ENCODE assay signal across 1 cellular context in the genomic region with DNA sequence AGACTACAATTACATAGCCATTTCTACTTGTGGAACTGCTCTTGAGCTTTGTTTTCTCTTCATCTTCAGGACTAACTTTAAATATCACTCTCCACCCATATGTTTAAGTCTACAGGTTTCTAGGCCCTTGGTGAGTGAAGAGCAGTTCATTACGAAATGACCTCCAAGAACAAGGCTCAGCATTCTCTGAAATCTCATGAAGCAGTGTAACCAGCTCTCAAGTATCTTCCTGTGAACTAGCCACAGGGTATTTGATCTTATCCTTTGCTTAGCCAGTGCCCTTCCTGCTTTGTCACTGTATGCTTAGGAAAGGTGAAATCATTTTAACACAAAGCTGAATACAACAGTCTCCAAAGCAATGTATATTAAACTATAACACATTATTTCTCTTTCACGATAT.
TF ChIP-seq lines count a peak whose summit lies in the region.

No MANE protein-coding gene starts in this region.

TF ChIP-seq in K562, 482 proteins besides CTCF, POLR2A, EP300 and RAD21 (continued from another document and continues in another):
- TF ChIP-seq, protein P1, sequence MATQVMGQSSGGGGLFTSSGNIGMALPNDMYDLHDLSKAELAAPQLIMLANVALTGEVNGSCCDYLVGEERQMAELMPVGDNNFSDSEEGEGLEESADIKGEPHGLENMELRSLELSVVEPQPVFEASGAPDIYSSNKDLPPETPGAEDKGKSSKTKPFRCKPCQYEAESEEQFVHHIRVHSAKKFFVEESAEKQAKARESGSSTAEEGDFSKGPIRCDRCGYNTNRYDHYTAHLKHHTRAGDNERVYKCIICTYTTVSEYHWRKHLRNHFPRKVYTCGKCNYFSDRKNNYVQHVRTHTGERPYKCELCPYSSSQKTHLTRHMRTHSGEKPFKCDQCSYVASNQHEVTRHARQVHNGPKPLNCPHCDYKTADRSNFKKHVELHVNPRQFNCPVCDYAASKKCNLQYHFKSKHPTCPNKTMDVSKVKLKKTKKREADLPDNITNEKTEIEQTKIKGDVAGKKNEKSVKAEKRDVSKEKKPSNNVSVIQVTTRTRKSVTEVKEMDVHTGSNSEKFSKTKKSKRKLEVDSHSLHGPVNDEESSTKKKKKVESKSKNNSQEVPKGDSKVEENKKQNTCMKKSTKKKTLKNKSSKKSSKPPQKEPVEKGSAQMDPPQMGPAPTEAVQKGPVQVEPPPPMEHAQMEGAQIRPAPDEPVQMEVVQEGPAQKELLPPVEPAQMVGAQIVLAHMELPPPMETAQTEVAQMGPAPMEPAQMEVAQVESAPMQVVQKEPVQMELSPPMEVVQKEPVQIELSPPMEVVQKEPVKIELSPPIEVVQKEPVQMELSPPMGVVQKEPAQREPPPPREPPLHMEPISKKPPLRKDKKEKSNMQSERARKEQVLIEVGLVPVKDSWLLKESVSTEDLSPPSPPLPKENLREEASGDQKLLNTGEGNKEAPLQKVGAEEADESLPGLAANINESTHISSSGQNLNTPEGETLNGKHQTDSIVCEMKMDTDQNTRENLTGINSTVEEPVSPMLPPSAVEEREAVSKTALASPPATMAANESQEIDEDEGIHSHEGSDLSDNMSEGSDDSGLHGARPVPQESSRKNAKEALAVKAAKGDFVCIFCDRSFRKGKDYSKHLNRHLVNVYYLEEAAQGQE (CRISPR knock-in tag; IDR thresholded peaks at IDR 0.05; ENCODE audit: low read depth): no peak
- TF ChIP-seq KDM5B (IDR thresholded peaks at IDR 0.05; ENCODE audit: insufficient replicate concordance, low read depth, low read length): no peak
- no peak for TF ChIP-seq MXI1 (IDR thresholded peaks at IDR 0.05; ENCODE audit: low read depth, low read length)
- TF ChIP-seq, protein P2, sequence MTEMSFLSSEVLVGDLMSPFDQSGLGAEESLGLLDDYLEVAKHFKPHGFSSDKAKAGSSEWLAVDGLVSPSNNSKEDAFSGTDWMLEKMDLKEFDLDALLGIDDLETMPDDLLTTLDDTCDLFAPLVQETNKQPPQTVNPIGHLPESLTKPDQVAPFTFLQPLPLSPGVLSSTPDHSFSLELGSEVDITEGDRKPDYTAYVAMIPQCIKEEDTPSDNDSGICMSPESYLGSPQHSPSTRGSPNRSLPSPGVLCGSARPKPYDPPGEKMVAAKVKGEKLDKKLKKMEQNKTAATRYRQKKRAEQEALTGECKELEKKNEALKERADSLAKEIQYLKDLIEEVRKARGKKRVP (CRISPR knock-in tag; IDR thresholded peaks at IDR 0.05): no peak
- TF ChIP-seq, protein P3, sequence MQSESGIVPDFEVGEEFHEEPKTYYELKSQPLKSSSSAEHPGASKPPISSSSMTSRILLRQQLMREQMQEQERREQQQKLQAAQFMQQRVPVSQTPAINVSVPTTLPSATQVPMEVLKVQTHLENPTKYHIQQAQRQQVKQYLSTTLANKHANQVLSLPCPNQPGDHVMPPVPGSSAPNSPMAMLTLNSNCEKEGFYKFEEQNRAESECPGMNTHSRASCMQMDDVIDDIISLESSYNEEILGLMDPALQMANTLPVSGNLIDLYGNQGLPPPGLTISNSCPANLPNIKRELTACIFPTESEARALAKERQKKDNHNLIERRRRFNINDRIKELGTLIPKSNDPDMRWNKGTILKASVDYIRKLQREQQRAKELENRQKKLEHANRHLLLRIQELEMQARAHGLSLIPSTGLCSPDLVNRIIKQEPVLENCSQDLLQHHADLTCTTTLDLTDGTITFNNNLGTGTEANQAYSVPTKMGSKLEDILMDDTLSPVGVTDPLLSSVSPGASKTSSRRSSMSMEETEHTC (IDR thresholded peaks at IDR 0.05): no peak
- no peak for TF ChIP-seq YY1 (IDR thresholded peaks at IDR 0.05; ENCODE audit: borderline replicate concordance in 1 of 3, control insufficient read depth in 1 of 3, extremely low read depth in 1 of 3, insufficient read depth in 3 of 3, insufficient read length in 1 of 3, insufficient replicate concordance in 2 of 3, low read depth in 1 of 3, low read length in 2 of 3)
- no peak for TF ChIP-seq ZNF444 (CRISPR knock-in tag; IDR thresholded peaks at IDR 0.05)
- no peak for TF ChIP-seq GTF2F1 (IDR thresholded peaks at IDR 0.05; ENCODE audit: low read depth, low read length)
- no peak for TF ChIP-seq TEAD1 (CRISPR knock-in tag; IDR thresholded peaks at IDR 0.05)
- no peak for TF ChIP-seq EGR1 (conservative IDR thresholded peaks at IDR 0.05)
- TF ChIP-seq HMGN3 (IDR thresholded peaks at IDR 0.05; ENCODE audit: borderline replicate concordance, extremely low read depth, insufficient read length, low read depth, low read length): peak; percentile 20
- TF ChIP-seq KLF13 (tag; IDR thresholded peaks at IDR 0.05; ENCODE audit: borderline replicate concordance, low read depth): no peak
- no peak for TF ChIP-seq ZNF143 (CRISPR knock-in tag; IDR thresholded peaks at IDR 0.05)
- TF ChIP-seq ZNF79 (CRISPR knock-in tag; IDR thresholded peaks at IDR 0.05; ENCODE audit: low read depth): no peak
- TF ChIP-seq NR2C2 (CRISPR knock-in tag; IDR thresholded peaks at IDR 0.05): no peak
- TF ChIP-seq NR2C2 (tag; IDR thresholded peaks at IDR 0.05): peak; percentile 67; the same call in 1 of the 2 replicates
- no peak for TF ChIP-seq PCBP1 (IDR thresholded peaks at IDR 0.05; ENCODE audit: low read depth, low read length, poor library complexity, severe bottlenecking)
- TF ChIP-seq, protein P4, sequence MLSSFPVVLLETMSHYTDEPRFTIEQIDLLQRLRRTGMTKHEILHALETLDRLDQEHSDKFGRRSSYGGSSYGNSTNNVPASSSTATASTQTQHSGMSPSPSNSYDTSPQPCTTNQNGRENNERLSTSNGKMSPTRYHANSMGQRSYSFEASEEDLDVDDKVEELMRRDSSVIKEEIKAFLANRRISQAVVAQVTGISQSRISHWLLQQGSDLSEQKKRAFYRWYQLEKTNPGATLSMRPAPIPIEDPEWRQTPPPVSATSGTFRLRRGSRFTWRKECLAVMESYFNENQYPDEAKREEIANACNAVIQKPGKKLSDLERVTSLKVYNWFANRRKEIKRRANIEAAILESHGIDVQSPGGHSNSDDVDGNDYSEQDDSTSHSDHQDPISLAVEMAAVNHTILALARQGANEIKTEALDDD (IDR thresholded peaks at IDR 0.05): peak; percentile 77
- TF ChIP-seq, protein P5, sequence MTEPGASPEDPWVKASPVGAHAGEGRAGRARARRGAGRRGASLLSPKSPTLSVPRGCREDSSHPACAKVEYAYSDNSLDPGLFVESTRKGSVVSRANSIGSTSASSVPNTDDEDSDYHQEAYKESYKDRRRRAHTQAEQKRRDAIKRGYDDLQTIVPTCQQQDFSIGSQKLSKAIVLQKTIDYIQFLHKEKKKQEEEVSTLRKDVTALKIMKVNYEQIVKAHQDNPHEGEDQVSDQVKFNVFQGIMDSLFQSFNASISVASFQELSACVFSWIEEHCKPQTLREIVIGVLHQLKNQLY (CRISPR knock-in tag; conservative IDR thresholded peaks at IDR 0.05): no peak
- TF ChIP-seq, protein P6, sequence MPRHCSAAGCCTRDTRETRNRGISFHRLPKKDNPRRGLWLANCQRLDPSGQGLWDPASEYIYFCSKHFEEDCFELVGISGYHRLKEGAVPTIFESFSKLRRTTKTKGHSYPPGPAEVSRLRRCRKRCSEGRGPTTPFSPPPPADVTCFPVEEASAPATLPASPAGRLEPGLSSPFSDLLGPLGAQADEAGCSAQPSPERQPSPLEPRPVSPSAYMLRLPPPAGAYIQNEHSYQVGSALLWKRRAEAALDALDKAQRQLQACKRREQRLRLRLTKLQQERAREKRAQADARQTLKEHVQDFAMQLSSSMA (CRISPR knock-in tag; IDR thresholded peaks at IDR 0.05): no peak
- peak; percentile 82 for TF ChIP-seq SOX6 (IDR thresholded peaks at IDR 0.05)
- TF ChIP-seq MAFF (IDR thresholded peaks at IDR 0.05; ENCODE audit: low read length): peak; percentile 41; the same call in 1 of the 2 replicates
- TF ChIP-seq NBN (IDR thresholded peaks at IDR 0.05; ENCODE audit: low read depth): peak; percentile 75; the same call in 1 of the 2 replicates
- TF ChIP-seq CBFA2T3 (IDR thresholded peaks at IDR 0.05): peak; percentile 80
- TF ChIP-seq, protein P7, sequence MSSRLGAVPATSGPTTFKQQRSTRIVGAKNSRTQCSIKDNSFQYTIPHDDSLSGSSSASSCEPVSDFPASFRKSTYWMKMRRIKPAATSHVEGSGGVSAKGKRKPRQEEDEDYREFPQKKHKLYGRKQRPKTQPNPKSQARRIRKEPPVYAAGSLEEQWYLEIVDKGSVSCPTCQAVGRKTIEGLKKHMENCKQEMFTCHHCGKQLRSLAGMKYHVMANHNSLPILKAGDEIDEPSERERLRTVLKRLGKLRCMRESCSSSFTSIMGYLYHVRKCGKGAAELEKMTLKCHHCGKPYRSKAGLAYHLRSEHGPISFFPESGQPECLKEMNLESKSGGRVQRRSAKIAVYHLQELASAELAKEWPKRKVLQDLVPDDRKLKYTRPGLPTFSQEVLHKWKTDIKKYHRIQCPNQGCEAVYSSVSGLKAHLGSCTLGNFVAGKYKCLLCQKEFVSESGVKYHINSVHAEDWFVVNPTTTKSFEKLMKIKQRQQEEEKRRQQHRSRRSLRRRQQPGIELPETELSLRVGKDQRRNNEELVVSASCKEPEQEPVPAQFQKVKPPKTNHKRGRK (tag; IDR thresholded peaks at IDR 0.05): no peak
- TF ChIP-seq ARHGAP35 (IDR thresholded peaks at IDR 0.05; ENCODE audit: partially characterized antibody): no peak
- TF ChIP-seq CHD1 (IDR thresholded peaks at IDR 0.05; ENCODE audit: low read length): no peak
- no peak for TF ChIP-seq ZNF224 (CRISPR knock-in tag; IDR thresholded peaks at IDR 0.05)
- no peak for TF ChIP-seq SMARCA5 (IDR thresholded peaks at IDR 0.05)
- TF ChIP-seq, protein P8, sequence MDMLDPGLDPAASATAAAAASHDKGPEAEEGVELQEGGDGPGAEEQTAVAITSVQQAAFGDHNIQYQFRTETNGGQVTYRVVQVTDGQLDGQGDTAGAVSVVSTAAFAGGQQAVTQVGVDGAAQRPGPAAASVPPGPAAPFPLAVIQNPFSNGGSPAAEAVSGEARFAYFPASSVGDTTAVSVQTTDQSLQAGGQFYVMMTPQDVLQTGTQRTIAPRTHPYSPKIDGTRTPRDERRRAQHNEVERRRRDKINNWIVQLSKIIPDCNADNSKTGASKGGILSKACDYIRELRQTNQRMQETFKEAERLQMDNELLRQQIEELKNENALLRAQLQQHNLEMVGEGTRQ (CRISPR knock-in tag; IDR thresholded peaks at IDR 0.05): no peak
- TF ChIP-seq GABPB1 (CRISPR knock-in tag; IDR thresholded peaks at IDR 0.05): no peak
- no peak for TF ChIP-seq ZNF140 (CRISPR knock-in tag; IDR thresholded peaks at IDR 0.05)
- TF ChIP-seq, protein P9, sequence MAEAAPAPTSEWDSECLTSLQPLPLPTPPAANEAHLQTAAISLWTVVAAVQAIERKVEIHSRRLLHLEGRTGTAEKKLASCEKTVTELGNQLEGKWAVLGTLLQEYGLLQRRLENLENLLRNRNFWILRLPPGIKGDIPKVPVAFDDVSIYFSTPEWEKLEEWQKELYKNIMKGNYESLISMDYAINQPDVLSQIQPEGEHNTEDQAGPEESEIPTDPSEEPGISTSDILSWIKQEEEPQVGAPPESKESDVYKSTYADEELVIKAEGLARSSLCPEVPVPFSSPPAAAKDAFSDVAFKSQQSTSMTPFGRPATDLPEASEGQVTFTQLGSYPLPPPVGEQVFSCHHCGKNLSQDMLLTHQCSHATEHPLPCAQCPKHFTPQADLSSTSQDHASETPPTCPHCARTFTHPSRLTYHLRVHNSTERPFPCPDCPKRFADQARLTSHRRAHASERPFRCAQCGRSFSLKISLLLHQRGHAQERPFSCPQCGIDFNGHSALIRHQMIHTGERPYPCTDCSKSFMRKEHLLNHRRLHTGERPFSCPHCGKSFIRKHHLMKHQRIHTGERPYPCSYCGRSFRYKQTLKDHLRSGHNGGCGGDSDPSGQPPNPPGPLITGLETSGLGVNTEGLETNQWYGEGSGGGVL (CRISPR knock-in tag; IDR thresholded peaks at IDR 0.05): no peak
- TF ChIP-seq ZNF584 (CRISPR knock-in tag; IDR thresholded peaks at IDR 0.05; ENCODE audit: low read depth): no peak
